16 cellular contexts compared by ENCODE assay signal in the genomic region with DNA sequence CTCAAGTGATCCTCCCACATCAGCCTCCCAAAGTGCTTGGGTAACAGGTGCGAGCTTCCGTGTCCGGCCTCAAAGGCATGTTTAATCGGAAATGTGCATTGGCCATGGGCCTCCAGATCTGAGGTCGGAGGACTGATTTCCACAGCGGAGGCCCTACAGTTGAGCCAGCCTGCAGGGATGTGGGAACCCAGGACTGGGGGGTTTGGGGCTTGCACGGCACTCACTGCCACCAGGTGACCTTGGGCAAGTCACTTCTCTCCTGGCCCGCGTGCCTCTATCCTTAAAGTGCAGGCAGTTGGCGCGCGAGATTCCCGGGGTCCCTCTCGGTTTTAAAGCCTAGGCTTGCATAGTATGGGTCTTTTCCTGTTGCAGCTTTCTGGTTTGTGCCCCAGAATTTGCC. TPM values are rescaled to one million over a fixed set of nuclear protein-coding genes. Genes with fewer than 3 reads are reported as not detected.
DNase-seq lines count a peak whose midpoint lies in the region; ATAC-seq and TF ChIP-seq lines count a peak whose summit lies in the region.
"Had no signal": no experiment of that assay in that cellular context is flagged by ENCODE, and none has a peak within 500 bp of the region (broad histone marks: within the 10 kb centered on the region; RNA-seq: fewer than 3 reads in every experiment).

No MANE protein-coding gene starts in this region.

- peak overlapping the region; percentile 83 for H3K27ac ChIP-seq in caudate nucleus (ENCODE audit: low read depth, low read length)
- no peak overlapping the region for H3K27ac ChIP-seq in lower lobe of right lung
- peak overlapping the region; percentile 9 for H3K27ac ChIP-seq in temporal lobe (ENCODE audit: low read depth, low read length)
- H3K27ac ChIP-seq in sigmoid colon = no peak overlapping the region
- H3K27ac ChIP-seq: BLaER1 treated with 17β-estradiol and CSF1 and Interleukin-3, amounts not matched to agents 10 nM and 100 nM; GM23248 had no signal

- H3K27me3 ChIP-seq in lower lobe of right lung (ENCODE audit: low read depth) (peaks cover 37% of the 10 kb centered on the region), sigmoid colon (peaks cover 0 to 33% (median 10%) of the 10 kb centered on the region in 3 donors)

- intact Hi-C loops in lower lobe of right lung (cut with DNase I) = no loop called here
- intact Hi-C loops in sigmoid colon (cut with DNase I) = no loop called here

- TF ChIP-seq CTCF in lower lobe of right lung (IDR thresholded peaks at IDR 0.05) (no peak), sigmoid colon (IDR thresholded peaks at IDR 0.05) (no peak)

- no peaks in the 10 kb centered on the region for H3K36me3 ChIP-seq in lower lobe of right lung
- H3K36me3 ChIP-seq in sigmoid colon = no peaks in the 10 kb centered on the region
- H3K36me3 ChIP-seq: BLaER1 treated with 17β-estradiol and CSF1 and Interleukin-3, amounts not matched to agents 10 nM and 100 nM had no signal

- H3K9me3 ChIP-seq in lower lobe of right lung = no peaks in the 10 kb centered on the region
- no peaks in the 10 kb centered on the region for H3K9me3 ChIP-seq in sigmoid colon

- no peaks in the 10 kb centered on the region for H3K9me3 Mint-ChIP-seq in activated T-cell treated with anti-CD3 and anti-CD28 coated beads, Interleukin-2, amount 50 U/mL, for 4 hours
- H3K9me3 Mint-ChIP-seq: CD4-positive, alpha-beta T cell; CD8-positive, alpha-beta memory T cell had no signal

- peaks cover 41% of the 10 kb centered on the region for H3K27me3 Mint-ChIP-seq in activated T-cell treated with anti-CD3 and anti-CD28 coated beads, Interleukin-2, amount 50 U/mL, for 4 hours (ENCODE audit: low read depth)

- no peaks in the 10 kb centered on the region for H3K36me3 Mint-ChIP-seq in activated T-cell treated with anti-CD3 and anti-CD28 coated beads, Interleukin-2, amount 50 U/mL, for 4 hours (ENCODE audit: insufficient read depth)
- H3K36me3 Mint-ChIP-seq: CD14-positive monocyte; CD8-positive, alpha-beta memory T cell had no signal

- whole genome bisulfite sequencing in sigmoid colon, 2 donors = 94 to 95% methylated on average over 14 of the region's 14 CpGs

- no peak for ATAC-seq in lower lobe of right lung
- no peak for ATAC-seq in activated T-cell treated with anti-CD3 and anti-CD28 coated beads, Interleukin-2, amount 50 U/mL, for 4 hours

- DNase-seq in caudate nucleus (lab: John Stamatoyannopoulos, UW) (no peak), lower lobe of right lung (peak; percentile 34), hepatic stellate cell (ENCODE audit: low spot score) (no peak), sigmoid colon (no peak)
- DNase-seq in activated T-cell treated with anti-CD3 and anti-CD28 coated beads, Interleukin-2, amount 50 U/mL, for 4 hours = no peak
- DNase-seq: DMS 273 treated with DMSO at 0.1 percent for 48 hours, GDM1 had no signal

- peaks cover 1% of the 10 kb centered on the region for H3K4me1 Mint-ChIP-seq in activated T-cell treated with anti-CD3 and anti-CD28 coated beads, Interleukin-2, amount 50 U/mL, for 4 hours (ENCODE audit: low read depth)
- H3K4me1 Mint-ChIP-seq: B cell, CD14-positive monocyte had no signal

- H3K4me3 ChIP-seq in lower lobe of right lung (no peak overlapping the region), sigmoid colon (no peak overlapping the region)
- H3K4me3 ChIP-seq: BLaER1 treated with 17β-estradiol and CSF1 and Interleukin-3, amounts not matched to agents 10 nM and 100 nM; GM12878; GM23248 had no signal

- H3K4me3 Mint-ChIP-seq in activated T-cell treated with anti-CD3 and anti-CD28 coated beads, Interleukin-2, amount 50 U/mL, for 4 hours = no peak overlapping the region
- H3K4me3 Mint-ChIP-seq: B cell; CD14-positive monocyte; CD4-positive, alpha-beta T cell; CD8-positive, alpha-beta memory T cell had no signal

- TF ChIP-seq EP300 in sigmoid colon (IDR thresholded peaks at IDR 0.05) = no peak

- no peaks in the 10 kb centered on the region for H3K4me1 ChIP-seq in lower lobe of right lung
- no peaks in the 10 kb centered on the region for H3K4me1 ChIP-seq in sigmoid colon

- TF ChIP-seq POLR2A in sigmoid colon (IDR thresholded peaks at IDR 0.05) = no peak

RNA-seq across cellular contexts. Expression of a gene that starts 18.3 kb away (rescaled TPM):
- total RNA-seq in lower lobe of right lung (70.3 TPM), temporal lobe (4.9 TPM), sigmoid colon (10 to 100 TPM; 34.6 to 69.0 (median 47.2) TPM)
- 1 to 10 TPM; 7.0 to 7.7 (median 7.3) TPM for total RNA-seq in activated T-cell treated with anti-CD3 and anti-CD28 coated beads, Interleukin-2, amount 50 U/mL, for 4 hours
- 10 to 100 TPM in 1 of 3 donors, 1 to 10 TPM in 2; 1.4 to 10.1 (median 3.6) TPM for polyA plus RNA-seq in sigmoid colon

RNA-seq across cellular contexts. Expression of a gene that starts 51.0 kb away (rescaled TPM):
- total RNA-seq in lower lobe of right lung (0.65 TPM), temporal lobe (22.9 TPM), sigmoid colon (1 to 10 TPM in 3 of 4 donors, under 1 TPM in 1; 0.49 to 3.9 (median 1.8) TPM)
- total RNA-seq in activated T-cell treated with anti-CD3 and anti-CD28 coated beads, Interleukin-2, amount 50 U/mL, for 4 hours = 1 to 10 TPM; 1.1 to 3.7 (median 3.3) TPM
- 1 to 10 TPM in 1 of 3 donors, not detected in 2; 1.8 TPM for polyA plus RNA-seq in sigmoid colon
- total RNA-seq: A673, GM23248 had no signal
- polyA plus RNA-seq: GM23248 had no signal

Comparison
In these comparisons a context has a peak if more than half of its experiments do, and no peak if none do; other contexts are left out.
1. H3K27ac ChIP-seq: peak in caudate nucleus (single experiment) and temporal lobe (single experiment); none in lower lobe of right lung (single experiment) and sigmoid colon (0 of 4).